In the genomic region with DNA sequence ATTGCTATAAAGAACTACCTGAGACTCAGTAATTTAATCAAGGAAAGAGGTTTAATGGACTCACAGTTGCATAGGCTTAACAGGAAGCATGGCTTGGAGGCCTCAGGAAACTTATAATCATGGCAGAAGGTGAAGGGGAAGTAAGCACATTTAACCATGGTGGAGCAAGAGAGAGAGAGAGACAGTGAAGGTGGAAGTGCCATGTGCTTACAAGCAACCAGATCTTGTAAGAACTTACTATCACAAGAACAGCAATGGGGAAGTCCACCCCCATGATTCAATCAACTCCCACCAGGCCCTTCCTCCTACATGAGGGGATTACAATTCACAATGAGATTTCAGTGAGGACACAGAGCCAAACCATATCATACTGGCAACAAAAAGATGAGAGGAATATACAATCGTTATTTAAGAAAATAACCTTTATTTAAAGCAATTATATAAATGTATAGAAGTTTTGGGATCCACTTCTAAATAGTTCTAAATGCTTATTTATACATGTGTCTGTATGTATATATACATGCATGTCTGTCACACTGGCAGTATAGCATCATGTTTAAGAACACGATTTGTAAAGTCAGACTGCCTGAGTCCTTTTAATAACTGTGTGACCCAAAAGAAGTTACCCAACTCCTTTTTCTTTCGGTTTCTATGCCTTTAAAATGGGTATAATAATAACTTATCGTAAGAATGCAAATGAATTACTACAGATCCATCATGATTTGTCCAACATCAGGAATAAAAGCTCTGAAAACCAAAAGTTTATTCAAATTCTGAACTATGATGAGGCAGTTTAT, we compare ENCODE assay signal across 14 cellular contexts.
"Had no signal": no experiment of that assay in that cellular context is flagged by ENCODE, and none has a peak within 500 bp of the region (broad histone marks: within the 10 kb centered on the region; RNA-seq: fewer than 3 reads in every experiment).

No MANE protein-coding gene starts in this region.

- H3K4me3 Mint-ChIP-seq: activated naive CD4-positive, alpha-beta T cell treated with anti-CD3 and anti-CD28 coated beads, Interleukin-2, amount 50 U/mL, for 24 hours; nephron progenitor cell; stimulated activated naive CD8-positive, alpha-beta T cell treated with anti-CD3 and anti-CD28 coated beads, Interleukin-15, Interleukin-2, amounts not matched to agents 100 ng/mL and 50 ng/mL, for 24 hours had no signal

- H3K27me3 ChIP-seq: gastrocnemius medialis, upper lobe of right lung had no signal

- H3K4me3 ChIP-seq: gastrocnemius medialis, upper lobe of right lung had no signal

- H3K4me1 Mint-ChIP-seq: activated naive CD4-positive, alpha-beta T cell treated with anti-CD3 and anti-CD28 coated beads, Interleukin-2, amount 50 U/mL, for 24 hours; nephron progenitor cell had no signal

- H3K36me3 Mint-ChIP-seq: activated naive CD4-positive, alpha-beta T cell treated with anti-CD3 and anti-CD28 coated beads, Interleukin-2, amount 50 U/mL, for 24 hours had no signal

- H3K27ac Mint-ChIP-seq: activated naive CD4-positive, alpha-beta T cell treated with anti-CD3 and anti-CD28 coated beads, Interleukin-2, amount 50 U/mL, for 24 hours; nephron progenitor cell; stimulated activated naive CD8-positive, alpha-beta T cell treated with anti-CD3 and anti-CD28 coated beads, Interleukin-15, Interleukin-2, amounts not matched to agents 100 ng/mL and 50 ng/mL, for 24 hours had no signal

- H3K27me3 Mint-ChIP-seq: activated naive CD4-positive, alpha-beta T cell treated with anti-CD3 and anti-CD28 coated beads, Interleukin-2, amount 50 U/mL, for 24 hours; stimulated activated naive CD8-positive, alpha-beta T cell treated with anti-CD3 and anti-CD28 coated beads, Interleukin-15, Interleukin-2, amounts not matched to agents 100 ng/mL and 50 ng/mL, for 24 hours had no signal

- H3K27ac ChIP-seq: gastrocnemius medialis, upper lobe of right lung had no signal

- H3K9me3 Mint-ChIP-seq: activated naive CD4-positive, alpha-beta T cell treated with anti-CD3 and anti-CD28 coated beads, Interleukin-2, amount 50 U/mL, for 24 hours; nephron progenitor cell; stimulated activated naive CD8-positive, alpha-beta T cell treated with anti-CD3 and anti-CD28 coated beads, Interleukin-15, Interleukin-2, amounts not matched to agents 100 ng/mL and 50 ng/mL, for 24 hours had no signal

- ATAC-seq: activated CD4-positive, CD25-positive, alpha-beta regulatory T cell treated with anti-CD3 and anti-CD28 coated beads, Interleukin-2, amount 50 U/mL, for 24 hours; gastrocnemius medialis; left ventricle myocardium superior; upper lobe of right lung had no signal

- DNase-seq: activated effector memory CD4-positive, alpha-beta T cell treated with Interleukin-2 at 50 U/mL for 16 hours; caudate nucleus; cortex of kidney; effector CD8-positive, alpha-beta T cell; gastrocnemius medialis; kidney; left ventricle myocardium superior; mesenchymal stem cell; nephron progenitor cell; stimulated activated CD4-positive, alpha-beta T cell treated with anti-CD3 and anti-CD28 coated beads, Interleukin-2, amount 100 ng/mL, for 48 hours; upper lobe of right lung had no signal
